ENCODE assay signal across 21 cellular contexts in the genomic region with DNA sequence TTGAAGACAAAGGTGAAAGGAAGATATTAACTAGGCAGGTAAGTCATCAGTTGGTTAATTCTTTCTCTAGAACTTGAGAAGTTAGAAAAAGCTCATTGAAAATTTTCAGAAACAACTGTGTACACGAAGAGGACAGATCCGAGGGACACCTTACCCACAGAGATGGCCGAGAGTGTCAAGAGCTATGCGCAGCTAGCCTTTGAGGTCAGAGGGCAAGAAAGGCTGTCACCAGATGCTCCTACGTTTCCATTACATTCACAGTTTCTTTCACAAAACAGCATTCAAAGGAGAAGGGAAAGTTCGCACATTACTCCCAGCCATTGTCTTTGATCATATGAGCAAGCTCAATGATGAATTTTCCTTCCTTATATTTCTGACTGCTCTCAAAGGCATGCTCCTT. TPM values are rescaled to one million over a fixed set of nuclear protein-coding genes. Genes with fewer than 3 reads are reported as not detected.
DNase-seq lines count a peak whose midpoint lies in the region; ATAC-seq and TF ChIP-seq lines count a peak whose summit lies in the region.
"Had no signal": no experiment of that assay in that cellular context is flagged by ENCODE, and none has a peak within 500 bp of the region (broad histone marks: within the 10 kb centered on the region; RNA-seq: fewer than 3 reads in every experiment).

No MANE protein-coding gene starts in this region.

- no peaks in the 10 kb centered on the region for H3K27me3 ChIP-seq in CD4-positive, alpha-beta memory T cell (ENCODE audit: insufficient read depth, low read length)
- no peaks in the 10 kb centered on the region for H3K27me3 ChIP-seq in Caco-2 (replicated peaks; ENCODE audit: control insufficient read depth, insufficient read depth, low read length)
- H3K27me3 ChIP-seq in parathyroid adenoma (ENCODE audit: control insufficient read depth, insufficient read depth, low read length) = no peaks in the 10 kb centered on the region
- H3K27me3 ChIP-seq: BE2C had no signal

- TF ChIP-seq CTCF in Caco-2 (IDR thresholded peaks at IDR 0.05; ENCODE audit: insufficient read depth in 1 of 2, low read depth in 1 of 2, low read length in 1 of 2, severe bottlenecking in 1 of 2, unreplicated experiment in 1 of 2) (no peak), parathyroid adenoma (IDR thresholded peaks at IDR 0.05) (no peak)

- H3K4me1 Mint-ChIP-seq in CD4-positive, alpha-beta memory T cell = no peaks in the 10 kb centered on the region
- peaks cover 12% of the 10 kb centered on the region for H3K4me1 Mint-ChIP-seq in Caco-2 (ENCODE audit: low read depth, unreplicated experiment)
- no peaks in the 10 kb centered on the region for H3K4me1 Mint-ChIP-seq in activated naive CD8-positive, alpha-beta T cell treated with anti-CD3 and anti-CD28 coated beads, Interleukin-2, amount 50 U/mL, for 24 hours

- no peaks in the 10 kb centered on the region for H3K27me3 Mint-ChIP-seq in CD4-positive, alpha-beta memory T cell
- H3K27me3 Mint-ChIP-seq in Caco-2 (ENCODE audit: insufficient read depth, unreplicated experiment) = no peaks in the 10 kb centered on the region
- H3K27me3 Mint-ChIP-seq in activated naive CD8-positive, alpha-beta T cell treated with anti-CD3 and anti-CD28 coated beads, Interleukin-2, amount 50 U/mL, for 24 hours = no peaks in the 10 kb centered on the region

- no peak overlapping the region for H3K27ac ChIP-seq in CD4-positive, alpha-beta memory T cell (ENCODE audit: low read depth, low read length)
- H3K27ac ChIP-seq in parathyroid adenoma (peak overlapping the region; percentile 92), caudate nucleus (ENCODE audit: low read depth, low read length) (no peak overlapping the region)
- H3K27ac ChIP-seq: SK-N-MC had no signal

- BruUV-seq in Caco-2 (replicated peaks; lab: Mats Ljungman, UMichigan) = no TSS peak

- no peak overlapping the region for H3K4me3 ChIP-seq in CD4-positive, alpha-beta memory T cell (ENCODE audit: low read length in 2 of 2)
- H3K4me3 ChIP-seq in Caco-2 (ENCODE audit: low read depth, low read length) (no peak overlapping the region), parathyroid adenoma (ENCODE audit: low read depth, low read length) (no peak overlapping the region)
- H3K4me3 ChIP-seq: SK-N-MC had no signal

- H3K79me2 ChIP-seq in parathyroid adenoma = no peaks in the 10 kb centered on the region

- H3K9ac ChIP-seq in parathyroid adenoma = no peak overlapping the region

- no peaks in the 10 kb centered on the region for H3K9me3 Mint-ChIP-seq in CD4-positive, alpha-beta memory T cell
- H3K9me3 Mint-ChIP-seq in Caco-2 (ENCODE audit: unreplicated experiment) = no peaks in the 10 kb centered on the region
- no peaks in the 10 kb centered on the region for H3K9me3 Mint-ChIP-seq in activated naive CD8-positive, alpha-beta T cell treated with anti-CD3 and anti-CD28 coated beads, Interleukin-2, amount 50 U/mL, for 24 hours

- H3K36me3 ChIP-seq in CD4-positive, alpha-beta memory T cell (ENCODE audit: insufficient read depth, low read length) = peaks cover 18% of the 10 kb centered on the region
- H3K36me3 ChIP-seq in Caco-2 (ENCODE audit: control insufficient read depth, insufficient read depth, low read length) (0 out of 2 replicates have a peak, but pooled peaks cover 2% of the 10 kb centered on the region), parathyroid adenoma (ENCODE audit: control insufficient read depth, insufficient read depth, low read length) (no peaks in the 10 kb centered on the region)

- POLR2A ChIA-PET in CD4-positive, alpha-beta memory T cell (lab: Charles Lee; ENCODE audit: partially characterized antibody) = no interaction called here
- POLR2A ChIA-PET in Caco-2 (lab: Charles Lee) = no interaction called here

- H2AFZ ChIP-seq in parathyroid adenoma = no peak overlapping the region

- H3K4me3 Mint-ChIP-seq in CD4-positive, alpha-beta memory T cell = no peak overlapping the region
- H3K4me3 Mint-ChIP-seq in Caco-2 (ENCODE audit: unreplicated experiment) = peak overlapping the region; percentile 37
- H3K4me3 Mint-ChIP-seq in activated naive CD8-positive, alpha-beta T cell treated with anti-CD3 and anti-CD28 coated beads, Interleukin-2, amount 50 U/mL, for 24 hours = no peak overlapping the region

- CTCF ChIA-PET in CD4-positive, alpha-beta memory T cell (lab: Charles Lee; ENCODE audit: partially characterized antibody) = no interaction called here
- CTCF ChIA-PET in Caco-2 (lab: Charles Lee) = no interaction called here

- peak overlapping the region in 5 of 7 donors; percentile 4 to 63 (median 35) for H3K27ac Mint-ChIP-seq in CD4-positive, alpha-beta memory T cell
- no peak overlapping the region for H3K27ac Mint-ChIP-seq in Caco-2 (ENCODE audit: unreplicated experiment)
- H3K27ac Mint-ChIP-seq in activated naive CD8-positive, alpha-beta T cell treated with anti-CD3 and anti-CD28 coated beads, Interleukin-2, amount 50 U/mL, for 24 hours = peak overlapping the region; percentile 37

- no peaks in the 10 kb centered on the region for H3K4me1 ChIP-seq in CD4-positive, alpha-beta memory T cell (ENCODE audit: insufficient read depth, low read length)
- H3K4me1 ChIP-seq in Caco-2 (peaks cover 20% of the 10 kb centered on the region), parathyroid adenoma (peaks cover 43% of the 10 kb centered on the region)

- no peak for DNase-seq in CD4-positive, alpha-beta memory T cell
- DNase-seq in Caco-2 (no peak), caudate nucleus (lab: John Stamatoyannopoulos, UW) (no peak)
- DNase-seq in activated naive CD8-positive, alpha-beta T cell treated with anti-CD3 and anti-CD28 coated beads, Interleukin-2, amount 50 U/mL, for 24 hours = no peak
- no peak for DNase-seq in stimulated activated CD4-positive, alpha-beta T cell treated with anti-CD3 and anti-CD28 coated beads, Interleukin-4, amount 100 ng/mL, for 1 hour
- DNase-seq: BE2C, Calu3, DMS53, EL, GF-D8, GOT3, Kasumi-1, NCI-H1417, NCI-H1694 treated with DMSO at 0.1 percent for 48 hours, NCI-H446 treated with DMSO at 0.1 percent for 48 hours, NCI-H526 treated with DMSO at 0.1 percent for 48 hours, PC-3, SHP77 had no signal

- no peak for ATAC-seq in activated naive CD8-positive, alpha-beta T cell treated with anti-CD3 and anti-CD28 coated beads, Interleukin-2, amount 50 U/mL, for 24 hours
- ATAC-seq in GM21367 (IDR thresholded peaks at IDR 0.05; ENCODE audit: unreplicated experiment) = no peak
- ATAC-seq: PC-3 had no signal

- peaks cover 10 to 47% of the 10 kb centered on the region in 2 donors for H3K36me3 Mint-ChIP-seq in CD4-positive, alpha-beta memory T cell
- H3K36me3 Mint-ChIP-seq in Caco-2 (ENCODE audit: insufficient read depth, unreplicated experiment) = peaks cover 16% of the 10 kb centered on the region
- peaks cover 6% of the 10 kb centered on the region for H3K36me3 Mint-ChIP-seq in activated naive CD8-positive, alpha-beta T cell treated with anti-CD3 and anti-CD28 coated beads, Interleukin-2, amount 50 U/mL, for 24 hours (ENCODE audit: low read depth)

- H3K9me3 ChIP-seq in CD4-positive, alpha-beta memory T cell (ENCODE audit: control insufficient read depth in 1 of 2, low read length in 2 of 2) = no peaks in the 10 kb centered on the region
- H3K9me3 ChIP-seq in Caco-2 (no peaks in the 10 kb centered on the region), parathyroid adenoma (ENCODE audit: control insufficient read depth, low read length) (no peaks in the 10 kb centered on the region)
- H3K9me3 ChIP-seq: BE2C had no signal

- intact Hi-C loops in CD4-positive, alpha-beta memory T cell (cut with micrococcal nuclease) = no loop called here
- intact Hi-C loops in Caco-2 (cut with micrococcal nuclease; ENCODE audit: unreplicated experiment) = no loop called here

- no peak overlapping the region for H3K4me2 ChIP-seq in parathyroid adenoma (ENCODE audit: low read length)

RNA-seq across cellular contexts. Expression of a gene that starts 34.8 kb away (rescaled TPM):
- 1 to 10 TPM; 8.0 to 9.8 TPM for total RNA-seq in CD4-positive, alpha-beta memory T cell
- polyA plus RNA-seq in CD4-positive, alpha-beta memory T cell = 1 to 10 TPM; 4.9 to 5.3 TPM
- total RNA-seq in Caco-2 (2022) = 1.2 and 1.3 TPM in 2 replicates

RNA-seq across cellular contexts. Expression of a gene that starts 35.0 kb away (rescaled TPM):
- 10 to 100 TPM; 75.5 to 81.4 TPM for total RNA-seq in CD4-positive, alpha-beta memory T cell
- 10 to 100 TPM; 12.0 to 38.9 TPM for polyA plus RNA-seq in CD4-positive, alpha-beta memory T cell
- 53.2 and 55.0 TPM in 2 replicates for total RNA-seq in Caco-2 (2022)

RNA-seq across cellular contexts. Expression of a gene that starts 58.7 kb away (rescaled TPM):
- total RNA-seq in CD4-positive, alpha-beta memory T cell = 10 to 100 TPM; 39.6 to 44.3 TPM
- 10 to 100 TPM; 78.0 to 99.1 TPM for polyA plus RNA-seq in CD4-positive, alpha-beta memory T cell
- 48.5 and 49.6 TPM in 2 replicates for total RNA-seq in Caco-2 (2022)
